Comparison of ENCODE assay signal across 8 cellular contexts in the genomic region with DNA sequence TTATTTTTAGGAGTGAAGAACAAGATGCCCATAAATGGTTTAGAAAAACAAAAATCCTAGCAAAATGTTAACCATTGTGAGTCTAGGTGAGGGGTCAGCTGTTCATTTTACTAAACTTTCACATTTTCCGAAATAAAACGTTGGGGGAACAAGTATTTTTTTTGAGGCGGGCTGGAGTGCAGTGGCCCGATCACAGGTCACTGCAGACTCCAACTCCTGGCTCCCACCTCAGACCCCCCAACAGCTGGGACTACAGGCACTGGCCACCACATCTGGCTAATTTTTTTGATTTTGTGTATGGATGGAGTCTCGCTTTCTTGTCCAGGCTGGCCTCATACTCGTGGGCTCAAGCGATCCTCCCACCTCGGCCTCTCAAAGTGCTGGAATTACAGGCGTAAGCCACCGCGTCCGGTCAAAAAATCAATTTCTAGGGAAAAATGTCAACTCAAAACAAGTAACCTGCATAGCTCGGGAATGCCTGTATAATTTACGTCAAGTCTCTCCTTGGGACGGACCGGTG. TPM values are rescaled to one million over a fixed set of nuclear protein-coding genes. Genes with fewer than 3 reads are reported as not detected.
DNase-seq lines count a peak whose midpoint lies in the region; ATAC-seq and TF ChIP-seq lines count a peak whose summit lies in the region.

No MANE protein-coding gene starts in this region.

- peak overlapping the region; percentile 83 to 99 (median 95) for H3K4me3 Mint-ChIP-seq in T-cell
- H3K4me3 Mint-ChIP-seq in stimulated activated memory B cell treated with anti-CD40 and anti-IgM and Interleukin-4, amounts not matched to agents 10 μg/mL and 1 μg/mL and 100 μg/mL, for 72 hours: peak overlapping the region; percentile 99

- no peaks in the 10 kb centered on the region for H3K27me3 Mint-ChIP-seq in T-cell
- H3K27me3 Mint-ChIP-seq in stimulated activated memory B cell treated with anti-CD40 and anti-IgM and Interleukin-4, amounts not matched to agents 10 μg/mL and 1 μg/mL and 100 μg/mL, for 72 hours: no peaks in the 10 kb centered on the region

- DNase-seq in cardiac muscle cell (ENCODE audit: low read depth in 1 of 2, low spot score in 1 of 2) (no peak), Right ventricle myocardium inferior (ENCODE audit: missing footprints) (no peak), T-cell (peak in 2 of 34 experiments; percentile 0 to 1), left ventricle myocardium inferior (no peak), superior temporal gyrus (ENCODE audit: extremely low spot score) (no peak)

- no peaks in the 10 kb centered on the region for H3K4me1 ChIP-seq in cardiac muscle cell (ENCODE audit: low read depth)
- H3K4me1 ChIP-seq in left ventricle myocardium inferior: peaks cover 23% of the 10 kb centered on the region

- H3K27me3 ChIP-seq in cardiac muscle cell (no peaks in the 10 kb centered on the region), left ventricle myocardium inferior (ENCODE audit: low read depth) (no peaks in the 10 kb centered on the region)

- POLR2A ChIA-PET in T-cell (lab: Charles Lee): interaction anchor here (0.5 to 1.9 kb wide), 16 partner anchors 9 to 700 kb away, joined by 3 to 26 read pairs (median 6); a partner anchor contains a TSS

- H3K36me3 ChIP-seq in cardiac muscle cell (no peaks in the 10 kb centered on the region), left ventricle myocardium inferior (peaks cover 5% of the 10 kb centered on the region)

- TF ChIP-seq CTCF in cardiac muscle cell (IDR thresholded peaks at IDR 0.05; ENCODE audit: low read depth, low read length): no peak
- TF ChIP-seq CTCF in left ventricle myocardium inferior (IDR thresholded peaks at IDR 0.05; ENCODE audit: borderline replicate concordance): no peak

- H3K9me3 ChIP-seq in cardiac muscle cell (ENCODE audit: low read depth) (no peaks in the 10 kb centered on the region), left ventricle myocardium inferior (replicated peaks) (no peaks in the 10 kb centered on the region)

- ATAC-seq in Right ventricle myocardium inferior (no peak), T-cell (replicated peaks in 1 of 4) (no peak), HG03378 (IDR thresholded peaks at IDR 0.05; ENCODE audit: unreplicated experiment) (no peak)
- ATAC-seq in stimulated activated memory B cell treated with anti-CD40 and anti-IgM and Interleukin-4, amounts not matched to agents 10 μg/mL and 1 μg/mL and 100 μg/mL, for 72 hours: peak; percentile 10
- no peak for ATAC-seq in activated CD4-positive, CD25-positive, alpha-beta regulatory T cell treated with anti-CD3 and anti-CD28 coated beads, Interleukin-2, amount 50 U/mL, for 24 hours

- H3K27ac Mint-ChIP-seq in T-cell: peak overlapping the region; percentile 95 to 97
- H3K27ac Mint-ChIP-seq in stimulated activated memory B cell treated with anti-CD40 and anti-IgM and Interleukin-4, amounts not matched to agents 10 μg/mL and 1 μg/mL and 100 μg/mL, for 72 hours: peak overlapping the region; percentile 98

- H3K36me3 Mint-ChIP-seq in T-cell: peaks cover 3% of the 10 kb centered on the region
- H3K36me3 Mint-ChIP-seq in stimulated activated memory B cell treated with anti-CD40 and anti-IgM and Interleukin-4, amounts not matched to agents 10 μg/mL and 1 μg/mL and 100 μg/mL, for 72 hours: no peaks in the 10 kb centered on the region

- H3K9me3 Mint-ChIP-seq in T-cell: no peaks in the 10 kb centered on the region
- H3K9me3 Mint-ChIP-seq in stimulated activated memory B cell treated with anti-CD40 and anti-IgM and Interleukin-4, amounts not matched to agents 10 μg/mL and 1 μg/mL and 100 μg/mL, for 72 hours: no peaks in the 10 kb centered on the region

- intact Hi-C loops in Right ventricle myocardium inferior (cut with DNase I) (loop anchor here (5.0 to 10.0 kb wide), 2 partner anchors 81 to 183 kb away; a partner anchor contains a TSS), left ventricle myocardium inferior (cut with micrococcal nuclease) (no loop called here)

- peaks cover 15 to 27% (median 23%) of the 10 kb centered on the region in 3 donors for H3K4me1 Mint-ChIP-seq in T-cell
- peaks cover 19% of the 10 kb centered on the region for H3K4me1 Mint-ChIP-seq in stimulated activated memory B cell treated with anti-CD40 and anti-IgM and Interleukin-4, amounts not matched to agents 10 μg/mL and 1 μg/mL and 100 μg/mL, for 72 hours

- H3K27ac ChIP-seq in cardiac muscle cell (peak overlapping the region; percentile 90), left ventricle myocardium inferior (replicated peaks) (peak overlapping the region; percentile 92)

- CTCF ChIA-PET in T-cell (lab: Charles Lee): interaction anchor here in 1 of 2 donors (0.7 to 1.0 kb wide), 6 partner anchors 81 to 1232 kb away, joined by 3 to 11 read pairs (median 6); a partner anchor contains a TSS

- H3K4me3 ChIP-seq in cardiac muscle cell (peak overlapping the region; percentile 60), left ventricle myocardium inferior (peak overlapping the region; percentile 77)

RNA-seq across cellular contexts. Expression of a gene that starts 0.7 kb away (rescaled TPM):
- total RNA-seq in cardiac muscle cell: 16.1 and 43.1 TPM in 2 replicates
- polyA plus RNA-seq in cardiac muscle cell: 3.8 and 7.8 TPM in 2 replicates
- total RNA-seq in Right ventricle myocardium inferior: 14.6 TPM
- total RNA-seq in T-cell: 10 to 100 TPM; 61.4 to 70.0 (median 63.3) TPM
- 15.9 TPM for total RNA-seq in left ventricle myocardium inferior
